In the genomic region with DNA sequence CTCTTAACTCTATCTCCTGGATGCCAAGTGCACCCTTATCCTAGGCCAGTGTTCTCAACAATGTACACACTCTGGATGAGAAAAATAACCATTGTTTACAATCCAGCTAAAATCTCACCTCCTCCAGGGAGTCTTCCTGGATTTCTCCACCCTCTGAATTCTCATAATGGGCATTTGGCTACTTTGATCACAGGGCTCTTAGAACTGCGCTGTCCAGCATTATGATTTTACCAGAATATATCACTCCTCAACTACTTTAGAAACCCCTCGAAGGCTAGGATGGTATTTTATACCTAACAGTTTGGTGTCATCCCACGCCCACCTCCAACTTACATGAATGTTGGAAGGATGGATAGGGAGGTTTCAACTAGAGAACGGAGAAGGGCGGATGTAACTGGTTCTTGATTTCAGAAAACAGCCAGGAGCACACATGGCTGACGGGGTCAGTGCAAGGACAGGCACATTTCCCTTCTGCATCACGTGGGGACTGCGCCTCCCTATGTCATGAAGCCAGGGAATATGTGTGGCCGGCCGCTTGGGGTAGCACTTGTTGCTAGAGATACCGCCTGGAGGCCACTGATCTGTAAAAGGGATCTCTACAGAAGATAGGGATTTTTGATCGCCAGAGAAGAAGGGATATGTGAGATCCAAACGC, we compare ENCODE assay signal across 8 cellular contexts. TPM values are rescaled to one million over a fixed set of nuclear protein-coding genes. Genes with fewer than 3 reads are reported as not detected.
DNase-seq lines count a peak whose midpoint lies in the region; FAIRE-seq and TF ChIP-seq lines count a peak whose summit lies in the region.

No MANE protein-coding gene starts in this region.

- peak overlapping the region; percentile 94 for H3K27ac ChIP-seq in WERI-Rb-1
- H3K27ac ChIP-seq in fibroblast of lung (ENCODE audit: insufficient read depth, low read length), result peak overlapping the region; percentile 81
- H3K27ac ChIP-seq in mucosa of rectum (ENCODE audit: low read depth in 2 of 2, low read length in 2 of 2), result peak overlapping the region; percentile 64 to 82

- H2AFZ ChIP-seq in fibroblast of lung (ENCODE audit: low read length), result peak overlapping the region; percentile 73

- H3K27me3 ChIP-seq in WERI-Rb-1 (ENCODE audit: insufficient read depth, low read depth, severe bottlenecking), result no peaks in the 10 kb centered on the region
- no peaks in the 10 kb centered on the region for H3K27me3 ChIP-seq in fibroblast of lung (ENCODE audit: control insufficient read depth, insufficient read depth, low read length)
- no peaks in the 10 kb centered on the region for H3K27me3 ChIP-seq in mucosa of rectum (ENCODE audit: control insufficient read depth in 2 of 2, insufficient read depth in 2 of 2, low read length in 2 of 2)

- no peaks in the 10 kb centered on the region for H3K79me2 ChIP-seq in fibroblast of lung (ENCODE audit: control insufficient read depth, insufficient read depth, low read length)

- H3K9me3 ChIP-seq in WERI-Rb-1 (ENCODE audit: severe bottlenecking) (no peaks in the 10 kb centered on the region), fibroblast of lung (ENCODE audit: control insufficient read depth, insufficient read depth, low read depth, low read length) (no peaks in the 10 kb centered on the region), mucosa of rectum (ENCODE audit: control insufficient read depth in 2 of 2, low read length in 2 of 2) (no peaks in the 10 kb centered on the region)

- no peak for TF ChIP-seq POLR2A in GM12891 (IDR thresholded peaks at IDR 0.05; ENCODE audit: low read depth, low read length)

- H3K4me3 ChIP-seq in WERI-Rb-1 (ENCODE audit: low read depth, low read length), result peak overlapping the region; percentile 81
- H3K4me3 ChIP-seq in fibroblast of lung (replicated peaks in 1 of 4; ENCODE audit: control extremely low read depth in 1 of 4, insufficient read depth in 1 of 4, low read depth in 3 of 4, low read length in 4 of 4), result peak overlapping the region; percentile 75 to 86 (median 78)
- H3K4me3 ChIP-seq in mucosa of rectum (ENCODE audit: low read length in 2 of 2), result peak overlapping the region; percentile 68 to 76

- FAIRE-seq in GM12891 (lab: Jason Lieb, UNC), result peak; percentile 71

- TF ChIP-seq CTCF in WERI-Rb-1 (IDR thresholded peaks at IDR 0.05; ENCODE audit: low read depth, low read length) (peak; percentile 37; the same call in 1 of the 2 replicates), fibroblast of lung (conservative IDR thresholded peaks at IDR 0.05 in 1 of 2, IDR thresholded peaks at IDR 0.05 in 1 of 2; ENCODE audit: low read depth in 1 of 2, low read length in 2 of 2) (peak in 1 of 2 donors; percentile 25)

- peaks cover 16% of the 10 kb centered on the region for H3K36me3 ChIP-seq in WERI-Rb-1
- H3K36me3 ChIP-seq in fibroblast of lung (ENCODE audit: control insufficient read depth, insufficient read depth, low read length), result peaks cover 3% of the 10 kb centered on the region
- no peaks in the 10 kb centered on the region for H3K36me3 ChIP-seq in mucosa of rectum (ENCODE audit: control insufficient read depth in 2 of 2, insufficient read depth in 2 of 2, low read length in 2 of 2)

- peak overlapping the region; percentile 88 for H3K4me2 ChIP-seq in fibroblast of lung (ENCODE audit: extremely low read depth, insufficient read depth, low read length)

- H4K20me1 ChIP-seq in fibroblast of lung (ENCODE audit: control insufficient read depth, extremely low read depth, insufficient read depth, low read length), result no peaks in the 10 kb centered on the region

- H3K4me1 ChIP-seq in fibroblast of lung (ENCODE audit: control insufficient read depth, extremely low read depth, insufficient read depth, low read length) (peaks cover 2% of the 10 kb centered on the region), mucosa of rectum (ENCODE audit: control insufficient read depth in 2 of 2, insufficient read depth in 2 of 2, low read length in 2 of 2) (peaks cover 5 to 21% of the 10 kb centered on the region in 2 donors)

- peak overlapping the region; percentile 82 for H3K9ac ChIP-seq in fibroblast of lung (ENCODE audit: insufficient read depth, low read length)
- peak overlapping the region; percentile 14 to 80 for H3K9ac ChIP-seq in mucosa of rectum (ENCODE audit: low read depth in 1 of 2, low read length in 2 of 2)

- DNase-seq in AG20443 (ENCODE audit: low spot score) (peak; percentile 93), GM12891 (ENCODE audit: insufficient read length, low spot score) (no peak), NCI-H2029 (lab: John Stamatoyannopoulos, UW) (peak; percentile 68), WERI-Rb-1 (peak; percentile 90), fibroblast of lung (ENCODE audit: low read depth in 2 of 2) (peak; percentile 82 to 85), ureter (ENCODE audit: low spot score) (peak; percentile 88)
- no peak for DNase-seq in stimulated activated CD4-positive, alpha-beta T cell treated with anti-CD3 and anti-CD28 coated beads, Interleukin-4, amount 100 ng/mL, for 24 hours

TF ChIP-seq in GM12891, 5 proteins besides CTCF, POLR2A, EP300 and RAD21:
- TF ChIP-seq SPI1 (IDR thresholded peaks at IDR 0.05; ENCODE audit: low read depth, low read length), result no peak

RNA-seq across cellular contexts. Expression of a gene that starts 1.2 kb away (rescaled TPM):
- 16.8 TPM for polyA plus RNA-seq in GM12891 (2012; ENCODE audit: low read depth, missing spikeins)
- total RNA-seq in fibroblast of lung (12.8 and 22.6 TPM in 2 replicates), ureter (15.0 TPM)
- 14.3 and 26.2 TPM in 2 replicates for polyA plus RNA-seq in fibroblast of lung
- 23.7 and 54.8 TPM in 2 replicates for polyA plus RNA-seq in fibroblast of lung (2012)
- polyA minus RNA-seq in fibroblast of lung (ENCODE audit: low replicate concordance), result 35.5 and 72.3 TPM in 2 replicates

RNA-seq across cellular contexts. Expression of a gene that starts 34.4 kb away (rescaled TPM):
- polyA plus RNA-seq in GM12891 (2012; ENCODE audit: low read depth, missing spikeins), result 6.3 TPM
- 8.0 and 10.9 TPM in 2 replicates for total RNA-seq in fibroblast of lung
- 3.6 and 4.7 TPM in 2 replicates for polyA plus RNA-seq in fibroblast of lung
- polyA plus RNA-seq in fibroblast of lung (2012), result 3.0 and 4.6 TPM in 2 replicates
- 10.8 and 20.6 TPM in 2 replicates for polyA minus RNA-seq in fibroblast of lung (ENCODE audit: low replicate concordance)
- 24.6 TPM for total RNA-seq in ureter

Comparison
In these comparisons a context has a peak if more than half of its experiments do, and no peak if none do; other contexts are left out.
1. DNase-seq: peak in AG20443 (single experiment), NCI-H2029 (single experiment), WERI-Rb-1 (single experiment), fibroblast of lung (2 of 2) and ureter (single experiment); none in GM12891 (single experiment) and stimulated activated CD4-positive, alpha-beta T cell treated with anti-CD3 and anti-CD28 coated beads, Interleukin-4, amount 100 ng/mL, for 24 hours (single experiment).
2. Peak in every context shown above with its lines, with median percentiles within 50 percentile points of each other: H3K27ac ChIP-seq and H3K4me3 ChIP-seq.